In genomic region chr10:69883256-69883655, GRCh38 we compare ENCODE assay signal across 1 cellular context.
TF ChIP-seq lines count a peak whose summit lies in the region.

No MANE protein-coding gene starts in this region.

TF ChIP-seq in HCT116, 20 proteins besides CTCF, POLR2A, EP300 and RAD21 (continued from another document):
- TF ChIP-seq ZBTB33 (IDR thresholded peaks at IDR 0.05; ENCODE audit: extremely low read depth, insufficient replicate concordance, low read length) = no peak
- TF ChIP-seq CBX3 (IDR thresholded peaks at IDR 0.05; ENCODE audit: low read depth) = no peak
- TF ChIP-seq REST (IDR thresholded peaks at IDR 0.05; ENCODE audit: low read depth) = no peak
- TF ChIP-seq FOSL1 (IDR thresholded peaks at IDR 0.05; ENCODE audit: low read depth) = no peak
- TF ChIP-seq EZH2phosphoT487 (IDR thresholded peaks at IDR 0.05; ENCODE audit: borderline replicate concordance) = no peak
